ENCODE assay signal across 14 cellular contexts in genomic region chr2:133568598-133568997, GRCh38. TPM values are rescaled to one million over a fixed set of nuclear protein-coding genes. Genes with fewer than 3 reads are reported as not detected.
A peak's percentile ranks its signal among the peaks of the same experiment; 100 is the strongest.
DNase-seq lines count a peak whose midpoint lies in the region; ATAC-seq and TF ChIP-seq lines count a peak whose summit lies in the region.
"Had no signal": no experiment of that assay in that cellular context is flagged by ENCODE, and none has a peak within 500 bp of the region (broad histone marks: within the 10 kb centered on the region; RNA-seq: fewer than 3 reads in every experiment).

No MANE protein-coding gene starts in this region.

- CTCF ChIA-PET in HEK293 (lab: Yijun Ruan, JAX) (interaction anchor here (0.7 to 2.3 kb wide), 3 partner anchors 9 to 307 kb away, joined by 3 to 9 read pairs (median 3); no protein-coding TSS in a partner anchor), mammary epithelial cell (lab: Charles Lee; ENCODE audit: low non-redundant PET) (no interaction called here), GM10248 (lab: Yijun Ruan, JAX) (no interaction called here)

- no peaks in the 10 kb centered on the region for H3K36me3 ChIP-seq in HEK293 (ENCODE audit: control insufficient read depth in 2 of 2, insufficient read depth in 1 of 2, low read length in 2 of 2)
- H3K36me3 ChIP-seq in mammary epithelial cell (ENCODE audit: insufficient read depth, low read length) = no peaks in the 10 kb centered on the region
- no peaks in the 10 kb centered on the region for H3K36me3 ChIP-seq in left lung
- H3K36me3 ChIP-seq in skeletal muscle tissue (ENCODE audit: control insufficient read depth in 3 of 3, insufficient read depth in 3 of 3, low read length in 3 of 3) = no peaks in the 10 kb centered on the region

- no peaks in the 10 kb centered on the region for H3K27me3 ChIP-seq in mammary epithelial cell (ENCODE audit: insufficient read depth, low read length)
- H3K27me3 ChIP-seq in left lung = no peaks in the 10 kb centered on the region
- peaks cover 0 to 5% (median 0%) of the 10 kb centered on the region in 3 donors for H3K27me3 ChIP-seq in skeletal muscle tissue (ENCODE audit: control insufficient read depth in 3 of 3, insufficient read depth in 3 of 3, low read length in 3 of 3)

- intact Hi-C loops in mammary epithelial cell (cut with micrococcal nuclease) = loop anchor here (10.0 kb wide), 1 partner anchor 224 kb away; no protein-coding TSS in a partner anchor
- intact Hi-C loops in left lung (cut with DNase I) = no loop called here

- POLR2A ChIA-PET in HEK293 (lab: Yijun Ruan, JAX) = no interaction called here
- POLR2A ChIA-PET in GM10248 (lab: Yijun Ruan, JAX) = no interaction called here

- BruUV-seq in mammary epithelial cell (replicated peaks; lab: Mats Ljungman, UMichigan) = no TSS peak

- dilution Hi-C loops in mammary epithelial cell (cut with HindIII; ENCODE audit: low sequenced_read_pairs) = no loop called here

- no peaks in the 10 kb centered on the region for H3K79me2 ChIP-seq in mammary epithelial cell (ENCODE audit: insufficient read depth, low read length)

- 72% methylated on average over 5 of the region's 5 CpGs for WGBS in mammary epithelial cell (ENCODE audit: low coverage, missing lambda C conversion rate)

- H3K9ac ChIP-seq in mammary epithelial cell (ENCODE audit: insufficient read depth, low read length) = no peak overlapping the region
- H3K9ac ChIP-seq in skeletal muscle tissue (ENCODE audit: low read depth in 1 of 3, low read length in 3 of 3) = no peak overlapping the region

- H3K4me1 ChIP-seq in HEK293 (ENCODE audit: control insufficient read depth, insufficient read depth, low read length) (peaks cover 6% of the 10 kb centered on the region), mammary epithelial cell (ENCODE audit: insufficient read depth, low read length) (peaks cover 18% of the 10 kb centered on the region), left lung (peaks cover 0 to 10% of the 10 kb centered on the region in 2 donors), skeletal muscle tissue (ENCODE audit: control insufficient read depth in 3 of 3, insufficient read depth in 3 of 3, low read length in 3 of 3) (peaks cover 0 to 11% (median 6%) of the 10 kb centered on the region in 3 donors)

- no peaks in the 10 kb centered on the region for H4K20me1 ChIP-seq in mammary epithelial cell (ENCODE audit: insufficient read depth, low read length)

- H3K9me3 ChIP-seq in HEK293 (ENCODE audit: control insufficient read depth, insufficient read depth, low read depth, low read length) = no peaks in the 10 kb centered on the region
- H3K9me3 ChIP-seq in mammary epithelial cell (replicated peaks; ENCODE audit: insufficient read depth, low read length) = no peaks in the 10 kb centered on the region
- no peaks in the 10 kb centered on the region for H3K9me3 ChIP-seq in left lung
- H3K9me3 ChIP-seq in skeletal muscle tissue (ENCODE audit: control insufficient read depth in 3 of 3, low read length in 3 of 3) = no peaks in the 10 kb centered on the region

- DNase-seq in mammary epithelial cell (peak; percentile 30), left lung (no peak), GM10248 (ENCODE audit: extremely low spot score) (no peak), AG08395 (ENCODE audit: low spot score) (no peak), OCI-M1 (lab: John Stamatoyannopoulos, UW) (no peak), left lobe of liver (ENCODE audit: low spot score) (no peak)
- DNase-seq: activated naive CD8-positive, alpha-beta T cell treated with anti-CD3 and anti-CD28 coated beads, Interleukin-2, amount 50 U/mL, for 24 hours; effector CD4-positive, alpha-beta T cell; stimulated activated naive CD4-positive, alpha-beta T cell; T1000 had no signal

- TF ChIP-seq CTCF in HEK293 (tag by site-specific recombination; IDR thresholded peaks at IDR 0.05) (no peak), mammary epithelial cell (conservative IDR thresholded peaks at IDR 0.05 in 1 of 2, IDR thresholded peaks at IDR 0.05 in 1 of 2; ENCODE audit: extremely low read depth in 1 of 2, insufficient read depth in 1 of 2, low read depth in 1 of 2, low read length in 2 of 2) (no peak), left lung (IDR thresholded peaks at IDR 0.05) (no peak), GM10248 (IDR thresholded peaks at IDR 0.05; ENCODE audit: control extremely low read depth, extremely low read depth, low read depth, missing control alignments) (no peak)

- peak overlapping the region; percentile 37 for H3K4me3 ChIP-seq in HEK293 (ENCODE audit: low read depth, low read length)
- no peak overlapping the region for H3K4me3 ChIP-seq in mammary epithelial cell (replicated peaks in 1 of 3; ENCODE audit: insufficient read depth in 1 of 3, low read depth in 2 of 3, low read length in 3 of 3)
- peak overlapping the region; percentile 8 to 9 for H3K4me3 ChIP-seq in left lung
- peak overlapping the region; percentile 6 to 44 (median 31) for H3K4me3 ChIP-seq in skeletal muscle tissue (ENCODE audit: low read length in 3 of 3)

- ATAC-seq in left lung = peak; percentile 31
- no peak for ATAC-seq in left lobe of liver
- ATAC-seq: activated naive CD8-positive, alpha-beta T cell treated with anti-CD3 and anti-CD28 coated beads, Interleukin-2, amount 50 U/mL, for 24 hours; natural killer cell treated with Interleukin-12 subunit alpha and Interleukin-12 subunit beta and Interleukin-15 and Interleukin-18, amount 100 ng/mL, for 72 hours; Panc1 had no signal

- in situ Hi-C loops in mammary epithelial cell (cut with MboI; ENCODE audit: low sequenced_read_pairs in 2 of 2) = loop anchor here (10.0 to 25.0 kb wide), 2 partner anchors 76 to 306 kb away; no protein-coding TSS in a partner anchor

- H3K4me2 ChIP-seq in mammary epithelial cell (ENCODE audit: insufficient read depth, low read depth, low read length) = peak overlapping the region; percentile 21

- H2AFZ ChIP-seq in mammary epithelial cell (ENCODE audit: low read depth, low read length) = peak overlapping the region; percentile 64

- H3K27ac ChIP-seq in HEK293 (ENCODE audit: extremely low read depth, low read depth, low read length) (no peak overlapping the region), mammary epithelial cell (ENCODE audit: insufficient read depth, low read depth, low read length) (no peak overlapping the region), left lung (no peak overlapping the region), skeletal muscle tissue (ENCODE audit: low read depth, low read length) (peak overlapping the region; percentile 4)

TF ChIP-seq in HEK293, 187 proteins besides CTCF, POLR2A, EP300 and RAD21:
- no peak for TF ChIP-seq ZNF335 (tag by site-specific recombination; conservative IDR thresholded peaks at IDR 0.05)
- no peak for TF ChIP-seq ZNF654 (tag by site-specific recombination; IDR thresholded peaks at IDR 0.05; ENCODE audit: low read depth)
- 0 out of 2 replicates have a peak, but pooled peaks have one; percentile 16 for TF ChIP-seq ZBTB17 (tag by site-specific recombination; IDR thresholded peaks at IDR 0.05)
- TF ChIP-seq ZNF513 (tag by site-specific recombination; IDR thresholded peaks at IDR 0.05) = 0 out of 2 replicates have a peak, but pooled peaks have one; percentile 25
- peak; percentile 49; the same call in 1 of the 2 replicates for TF ChIP-seq ZNF449 (tag by site-specific recombination; IDR thresholded peaks at IDR 0.05)
TF ChIP-seq in HEK293: peak in this region for 3.

RNA-seq across cellular contexts. Expression of gene NCKAP5, which starts 0.3 kb away (rescaled TPM):
- total RNA-seq in mammary epithelial cell (10 to 100 TPM in 1 of 2 donors, 1 to 10 TPM in 1; 9.3 to 10.5 TPM), left lung (1 to 10 TPM; 4.0 to 9.3 TPM), skeletal muscle tissue (5.7 TPM), left lobe of liver (4.6 TPM)
- polyA plus RNA-seq in mammary epithelial cell = 1.1 TPM
- 3.8 TPM for polyA minus RNA-seq in mammary epithelial cell
- total RNA-seq: natural killer cell treated with Interleukin-12 subunit alpha and Interleukin-12 subunit beta and Interleukin-15 and Interleukin-18, amount 100 ng/mL, for 72 hours had no signal

Comparison
In these comparisons a context has a peak if more than half of its experiments do, and no peak if none do; other contexts are left out.
1. H3K4me3 ChIP-seq: peak in HEK293 (single experiment), left lung (2 of 2) and skeletal muscle tissue (3 of 3); none in mammary epithelial cell (0 of 3).